ENCODE assay signal across 12 cellular contexts in the genomic region with DNA sequence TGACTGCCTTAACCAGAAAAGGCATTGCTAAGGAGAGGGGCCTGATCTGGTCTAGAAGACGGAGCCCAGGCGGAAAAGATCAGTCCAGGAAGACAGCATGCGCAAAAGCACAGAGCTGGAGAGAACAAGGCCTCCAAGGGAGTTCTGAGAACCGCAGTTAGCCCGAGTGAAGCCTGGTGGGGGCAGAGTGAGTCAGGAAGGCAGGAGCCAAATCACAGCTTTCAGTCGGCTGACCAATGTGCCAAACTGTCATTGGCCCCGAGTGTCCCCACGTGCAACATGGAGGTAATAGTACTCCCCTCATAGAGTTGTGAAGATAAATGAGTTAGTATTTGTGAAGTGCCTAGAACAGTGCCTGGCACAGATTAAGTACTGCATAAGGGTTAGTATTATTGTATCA. TPM values are rescaled to one million over a fixed set of nuclear protein-coding genes. Genes with fewer than 3 reads are reported as not detected.
DNase-seq lines count a peak whose midpoint lies in the region; ATAC-seq and TF ChIP-seq lines count a peak whose summit lies in the region.
"Had no signal": no experiment of that assay in that cellular context is flagged by ENCODE, and none has a peak within 500 bp of the region (broad histone marks: within the 10 kb centered on the region; RNA-seq: fewer than 3 reads in every experiment).

No MANE protein-coding gene starts in this region.

- peaks cover 8% of the 10 kb centered on the region for H3K27me3 ChIP-seq in iPS-18a (ENCODE audit: control insufficient read depth, insufficient read depth, low read length)
- no peaks in the 10 kb centered on the region for H3K27me3 ChIP-seq in rectal smooth muscle tissue (ENCODE audit: control insufficient read depth, insufficient read depth, low read length)
- peaks cover 0 to 16% of the 10 kb centered on the region in 2 donors for H3K27me3 ChIP-seq in tibial nerve
- H3K27me3 ChIP-seq: testis had no signal

- H3K4me1 ChIP-seq in iPS-18a (ENCODE audit: control insufficient read depth, low read depth, low read length): peaks cover 7% of the 10 kb centered on the region
- H3K4me1 ChIP-seq in rectal smooth muscle tissue (ENCODE audit: control insufficient read depth, insufficient read depth, low read length): peaks cover 16% of the 10 kb centered on the region
- peaks cover 0 to 18% (median 0%) of the 10 kb centered on the region in 4 donors for H3K4me1 ChIP-seq in tibial nerve
- H3K4me1 ChIP-seq: foreskin keratinocyte, testis had no signal

- H3K27ac ChIP-seq in iPS-18a (ENCODE audit: low read length) (no peak overlapping the region), rectal smooth muscle tissue (ENCODE audit: low read depth, low read length) (peak overlapping the region; percentile 100), tibial nerve (peak overlapping the region in 1 of 4 donors; percentile 71)
- H3K27ac ChIP-seq: foreskin keratinocyte had no signal

- H3K9me3 Mint-ChIP-seq in activated naive CD8-positive, alpha-beta T cell treated with anti-CD3 and anti-CD28 coated beads, Interleukin-2, amount 50 U/mL, for 24 hours: peaks cover 4% of the 10 kb centered on the region

- H3K27ac Mint-ChIP-seq in activated naive CD8-positive, alpha-beta T cell treated with anti-CD3 and anti-CD28 coated beads, Interleukin-2, amount 50 U/mL, for 24 hours: no peak overlapping the region
- H3K27ac Mint-ChIP-seq: activated naive CD4-positive, alpha-beta T cell treated with anti-CD3 and anti-CD28 coated beads, Interleukin-2, amount 10 ng/mL, durations not matched to agents 7 days and 5 days; T-helper 1 cell treated with Interleukin-12 subunit alpha and Interleukin-12 subunit beta and Interleukin-4 antibody, amounts not matched to agents 30 μg/mL and 1 μg/mL, for 36 hours had no signal

- H3K9ac ChIP-seq in iPS-18a (ENCODE audit: low read length) (peak overlapping the region; percentile 93), rectal smooth muscle tissue (ENCODE audit: low read length) (peak overlapping the region; percentile 61)

- ATAC-seq in activated naive CD8-positive, alpha-beta T cell treated with anti-CD3 and anti-CD28 coated beads, Interleukin-2, amount 50 U/mL, for 24 hours: no peak
- ATAC-seq in HG03354 (IDR thresholded peaks at IDR 0.05; ENCODE audit: poor library complexity, severe bottlenecking, unreplicated experiment) (no peak), GM19395 (IDR thresholded peaks at IDR 0.05; ENCODE audit: unreplicated experiment) (no peak)

- no peak for TF ChIP-seq EP300 in tibial nerve (IDR thresholded peaks at IDR 0.05)

- H3K36me3 Mint-ChIP-seq in activated naive CD8-positive, alpha-beta T cell treated with anti-CD3 and anti-CD28 coated beads, Interleukin-2, amount 50 U/mL, for 24 hours (ENCODE audit: low read depth): no peaks in the 10 kb centered on the region
- H3K36me3 Mint-ChIP-seq: activated naive CD4-positive, alpha-beta T cell treated with anti-CD3 and anti-CD28 coated beads, Interleukin-2, amount 10 ng/mL, durations not matched to agents 7 days and 5 days had no signal

- H3K4me3 ChIP-seq in iPS-18a (ENCODE audit: low read length) (peak overlapping the region; percentile 92), rectal smooth muscle tissue (ENCODE audit: low read length) (peak overlapping the region; percentile 87), tibial nerve (no peak overlapping the region)

- TF ChIP-seq POLR2A in tibial nerve (IDR thresholded peaks at IDR 0.05): no peak

- WGBS in tibial nerve, 2 donors: 52 to 57% methylated on average over 8 of the region's 8 CpGs

- peak overlapping the region; percentile 78 for H3K4me3 Mint-ChIP-seq in activated naive CD8-positive, alpha-beta T cell treated with anti-CD3 and anti-CD28 coated beads, Interleukin-2, amount 50 U/mL, for 24 hours

- peak; percentile 93 for DNase-seq in Daoy (ENCODE audit: low read depth)
- DNase-seq in activated naive CD8-positive, alpha-beta T cell treated with anti-CD3 and anti-CD28 coated beads, Interleukin-2, amount 50 U/mL, for 24 hours: no peak
- no peak for DNase-seq in tibial nerve (ENCODE audit: low spot score in 2 of 2)
- DNase-seq in NCI-H1694 (lab: John Stamatoyannopoulos, UW): no peak
- DNase-seq: foreskin keratinocyte had no signal

- H3K27me3 Mint-ChIP-seq in activated naive CD8-positive, alpha-beta T cell treated with anti-CD3 and anti-CD28 coated beads, Interleukin-2, amount 50 U/mL, for 24 hours: peaks cover 8% of the 10 kb centered on the region

- H3K4me1 Mint-ChIP-seq in activated naive CD8-positive, alpha-beta T cell treated with anti-CD3 and anti-CD28 coated beads, Interleukin-2, amount 50 U/mL, for 24 hours: peaks cover 33% of the 10 kb centered on the region

- no peak for TF ChIP-seq CTCF in tibial nerve (IDR thresholded peaks at IDR 0.05)

- H3K36me3 ChIP-seq in iPS-18a (ENCODE audit: control insufficient read depth, low read depth, low read length) (no peaks in the 10 kb centered on the region), rectal smooth muscle tissue (ENCODE audit: control insufficient read depth, insufficient read depth, low read length) (no peaks in the 10 kb centered on the region), tibial nerve (no peaks in the 10 kb centered on the region)

- no peaks in the 10 kb centered on the region for H3K9me3 ChIP-seq in iPS-18a (ENCODE audit: control insufficient read depth, low read depth, low read length)
- no peaks in the 10 kb centered on the region for H3K9me3 ChIP-seq in tibial nerve
- H3K9me3 ChIP-seq: testis had no signal

RNA-seq across cellular contexts. Expression of gene TSPAN2, which starts 1.2 kb away (rescaled TPM):
- 11.7 and 14.9 TPM in 2 replicates for total RNA-seq in Daoy (2014; rRNA removed; shearing (Covaris generic))
- total RNA-seq in tibial nerve: 1 to 10 TPM in 3 of 4 donors, under 1 TPM in 1; 0.84 to 7.1 (median 3.2) TPM

Comparison
In these comparisons a context has a peak if more than half of its experiments do, and no peak if none do; other contexts are left out.
1. H3K4me3 ChIP-seq: peak in iPS-18a (single experiment) and rectal smooth muscle tissue (single experiment); none in tibial nerve (0 of 4).